ENCODE assay signal across 1 cellular context in the genomic region with DNA sequence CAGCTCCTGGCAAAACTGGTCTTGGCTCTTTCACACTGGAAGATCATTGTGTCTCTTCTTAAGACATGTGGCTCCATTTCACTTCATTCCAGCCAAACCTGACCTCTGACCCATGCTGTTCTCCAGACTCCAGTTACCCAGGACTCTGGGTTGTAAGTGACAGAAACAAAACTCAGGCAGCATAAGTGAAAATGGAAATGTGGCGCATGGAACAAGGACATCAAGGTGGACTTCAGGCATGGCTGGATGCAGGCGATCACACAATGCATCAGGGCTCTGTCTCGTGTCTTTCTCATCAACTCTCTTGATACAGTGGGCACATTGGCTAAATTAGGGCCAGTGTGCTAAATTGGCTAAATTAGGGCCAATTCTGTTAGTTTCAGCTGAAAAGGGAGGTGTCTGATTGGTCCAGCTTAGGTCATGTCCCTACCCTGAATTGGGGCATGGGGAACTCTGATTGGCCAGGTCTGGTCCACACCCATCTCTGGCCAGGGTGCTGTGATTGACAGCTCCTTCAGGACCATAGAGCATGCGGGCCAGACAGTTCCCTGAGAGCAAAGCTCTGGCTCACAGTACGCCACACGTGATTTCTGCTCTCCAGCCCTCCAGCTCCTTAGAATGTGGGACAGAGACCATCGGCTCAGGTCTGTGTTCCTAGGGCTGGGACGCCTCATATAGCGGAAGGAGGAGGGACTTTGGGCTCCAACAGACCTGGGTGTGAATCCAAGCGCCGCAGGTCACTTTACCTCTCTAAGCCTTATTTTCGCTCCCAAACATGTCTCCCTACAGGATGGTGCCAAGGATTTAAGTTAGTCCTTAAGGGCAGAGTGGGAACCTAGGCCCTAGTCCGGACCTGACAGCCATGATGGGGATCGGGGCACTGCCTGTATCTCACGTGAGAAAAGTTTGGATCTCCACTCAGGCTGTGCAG.
TF ChIP-seq lines count a peak whose summit lies in the region.

No MANE protein-coding gene starts in this region.

TF ChIP-seq in K562, 482 proteins besides CTCF, POLR2A, EP300 and RAD21 (continued from another document and continues in another):
- TF ChIP-seq, protein P1, sequence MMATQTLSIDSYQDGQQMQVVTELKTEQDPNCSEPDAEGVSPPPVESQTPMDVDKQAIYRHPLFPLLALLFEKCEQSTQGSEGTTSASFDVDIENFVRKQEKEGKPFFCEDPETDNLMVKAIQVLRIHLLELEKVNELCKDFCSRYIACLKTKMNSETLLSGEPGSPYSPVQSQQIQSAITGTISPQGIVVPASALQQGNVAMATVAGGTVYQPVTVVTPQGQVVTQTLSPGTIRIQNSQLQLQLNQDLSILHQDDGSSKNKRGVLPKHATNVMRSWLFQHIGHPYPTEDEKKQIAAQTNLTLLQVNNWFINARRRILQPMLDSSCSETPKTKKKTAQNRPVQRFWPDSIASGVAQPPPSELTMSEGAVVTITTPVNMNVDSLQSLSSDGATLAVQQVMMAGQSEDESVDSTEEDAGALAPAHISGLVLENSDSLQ (IDR thresholded peaks at IDR 0.05), result peak; percentile 99
- TF ChIP-seq SIN3A (IDR thresholded peaks at IDR 0.05; ENCODE audit: borderline replicate concordance in 2 of 2, control insufficient read depth in 1 of 2, low read depth in 2 of 2, low read length in 2 of 2), result 0 out of 4 replicates have a peak, but pooled peaks of 1 of the 2 experiments have one; percentile 11
- TF ChIP-seq ZNF384 (IDR thresholded peaks at IDR 0.05; ENCODE audit: low read depth, low read length), result no peak
- TF ChIP-seq TCFL5 (CRISPR knock-in tag; conservative IDR thresholded peaks at IDR 0.05), result no peak
- TF ChIP-seq ZNF347 (CRISPR knock-in tag; IDR thresholded peaks at IDR 0.05; ENCODE audit: low read depth), result no peak
- TF ChIP-seq SRF (CRISPR knock-in tag; IDR thresholded peaks at IDR 0.05), result no peak
- TF ChIP-seq ZNF324 (CRISPR knock-in tag; IDR thresholded peaks at IDR 0.05), result no peak
- no peak for TF ChIP-seq ZNF212 (CRISPR knock-in tag; IDR thresholded peaks at IDR 0.05)
- no peak for TF ChIP-seq ZNF253 (CRISPR knock-in tag; conservative IDR thresholded peaks at IDR 0.05)
- no peak for TF ChIP-seq KHSRP (IDR thresholded peaks at IDR 0.05)
- TF ChIP-seq KLF6 (CRISPR knock-in tag; IDR thresholded peaks at IDR 0.05; ENCODE audit: borderline replicate concordance), result no peak
- TF ChIP-seq, protein P2, sequence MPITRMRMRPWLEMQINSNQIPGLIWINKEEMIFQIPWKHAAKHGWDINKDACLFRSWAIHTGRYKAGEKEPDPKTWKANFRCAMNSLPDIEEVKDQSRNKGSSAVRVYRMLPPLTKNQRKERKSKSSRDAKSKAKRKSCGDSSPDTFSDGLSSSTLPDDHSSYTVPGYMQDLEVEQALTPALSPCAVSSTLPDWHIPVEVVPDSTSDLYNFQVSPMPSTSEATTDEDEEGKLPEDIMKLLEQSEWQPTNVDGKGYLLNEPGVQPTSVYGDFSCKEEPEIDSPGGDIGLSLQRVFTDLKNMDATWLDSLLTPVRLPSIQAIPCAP (CRISPR knock-in tag; IDR thresholded peaks at IDR 0.05; ENCODE audit: borderline replicate concordance), result no peak
- no peak for TF ChIP-seq SIX5 (IDR thresholded peaks at IDR 0.05; ENCODE audit: borderline replicate concordance in 1 of 2, insufficient read depth in 1 of 2, low read depth in 1 of 2, low read length in 2 of 2)
- no peak for TF ChIP-seq PURB (CRISPR knock-in tag; IDR thresholded peaks at IDR 0.05; ENCODE audit: low read depth)
- TF ChIP-seq CEBPG (CRISPR knock-in tag; IDR thresholded peaks at IDR 0.05), result no peak
- no peak for TF ChIP-seq CEBPG (tag; conservative IDR thresholded peaks at IDR 0.05 in 1 of 2, IDR thresholded peaks at IDR 0.05 in 1 of 2)
- no peak for TF ChIP-seq NFIC (IDR thresholded peaks at IDR 0.05)
- TF ChIP-seq PHB2 (IDR thresholded peaks at IDR 0.05; ENCODE audit: low read depth), result no peak
- TF ChIP-seq, protein P3, sequence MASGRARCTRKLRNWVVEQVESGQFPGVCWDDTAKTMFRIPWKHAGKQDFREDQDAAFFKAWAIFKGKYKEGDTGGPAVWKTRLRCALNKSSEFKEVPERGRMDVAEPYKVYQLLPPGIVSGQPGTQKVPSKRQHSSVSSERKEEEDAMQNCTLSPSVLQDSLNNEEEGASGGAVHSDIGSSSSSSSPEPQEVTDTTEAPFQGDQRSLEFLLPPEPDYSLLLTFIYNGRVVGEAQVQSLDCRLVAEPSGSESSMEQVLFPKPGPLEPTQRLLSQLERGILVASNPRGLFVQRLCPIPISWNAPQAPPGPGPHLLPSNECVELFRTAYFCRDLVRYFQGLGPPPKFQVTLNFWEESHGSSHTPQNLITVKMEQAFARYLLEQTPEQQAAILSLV (tag; IDR thresholded peaks at IDR 0.05), result no peak
- TF ChIP-seq, protein P4, sequence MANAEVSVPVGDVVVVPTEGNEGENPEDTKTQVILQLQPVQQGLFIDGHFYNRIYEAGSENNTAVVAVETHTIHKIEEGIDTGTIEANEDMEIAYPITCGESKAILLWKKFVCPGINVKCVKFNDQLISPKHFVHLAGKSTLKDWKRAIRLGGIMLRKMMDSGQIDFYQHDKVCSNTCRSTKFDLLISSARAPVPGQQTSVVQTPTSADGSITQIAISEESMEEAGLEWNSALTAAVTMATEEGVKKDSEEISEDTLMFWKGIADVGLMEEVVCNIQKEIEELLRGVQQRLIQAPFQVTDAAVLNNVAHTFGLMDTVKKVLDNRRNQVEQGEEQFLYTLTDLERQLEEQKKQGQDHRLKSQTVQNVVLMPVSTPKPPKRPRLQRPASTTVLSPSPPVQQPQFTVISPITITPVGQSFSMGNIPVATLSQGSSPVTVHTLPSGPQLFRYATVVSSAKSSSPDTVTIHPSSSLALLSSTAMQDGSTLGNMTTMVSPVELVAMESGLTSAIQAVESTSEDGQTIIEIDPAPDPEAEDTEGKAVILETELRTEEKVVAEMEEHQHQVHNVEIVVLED (CRISPR knock-in tag; IDR thresholded peaks at IDR 0.05), result no peak
- TF ChIP-seq TBP (optimal IDR thresholded peaks at IDR 0.05; ENCODE audit: low read depth, low read length), result peak; percentile 72
- TF ChIP-seq, protein P5, sequence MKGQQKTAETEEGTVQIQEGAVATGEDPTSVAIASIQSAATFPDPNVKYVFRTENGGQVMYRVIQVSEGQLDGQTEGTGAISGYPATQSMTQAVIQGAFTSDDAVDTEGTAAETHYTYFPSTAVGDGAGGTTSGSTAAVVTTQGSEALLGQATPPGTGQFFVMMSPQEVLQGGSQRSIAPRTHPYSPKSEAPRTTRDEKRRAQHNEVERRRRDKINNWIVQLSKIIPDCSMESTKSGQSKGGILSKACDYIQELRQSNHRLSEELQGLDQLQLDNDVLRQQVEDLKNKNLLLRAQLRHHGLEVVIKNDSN (CRISPR knock-in tag; IDR thresholded peaks at IDR 0.05), result peak; percentile 92
- TF ChIP-seq ZNF77 (CRISPR knock-in tag; IDR thresholded peaks at IDR 0.05), result no peak
- no peak for TF ChIP-seq ZNF143 (CRISPR knock-in tag; IDR thresholded peaks at IDR 0.05)
- no peak for TF ChIP-seq POU5F1 (IDR thresholded peaks at IDR 0.05; ENCODE audit: borderline replicate concordance, low read depth, low read length, partially characterized antibody)
- TF ChIP-seq KDM1A (IDR thresholded peaks at IDR 0.05), result peak in 1 of 2 experiments; percentile 63; a peak in 3 of 4 replicates
- no peak for TF ChIP-seq ZNF133 (CRISPR knock-in tag; IDR thresholded peaks at IDR 0.05)
- TF ChIP-seq HLTF (IDR thresholded peaks at IDR 0.05), result no peak
- no peak for TF ChIP-seq ZNF197 (CRISPR knock-in tag; IDR thresholded peaks at IDR 0.05; ENCODE audit: low read depth)
- TF ChIP-seq ZNF695 (CRISPR knock-in tag; IDR thresholded peaks at IDR 0.05), result no peak
- TF ChIP-seq ZNF124 (CRISPR knock-in tag; IDR thresholded peaks at IDR 0.05), result no peak
- no peak for TF ChIP-seq POLR2G (IDR thresholded peaks at IDR 0.05; ENCODE audit: low read depth, low read length)
- TF ChIP-seq SMAD1 (IDR thresholded peaks at IDR 0.05; ENCODE audit: low read depth, low read length, partially characterized antibody), result no peak
- TF ChIP-seq NFYB (IDR thresholded peaks at IDR 0.05; ENCODE audit: extremely low read depth, insufficient read length), result peak; percentile 68
- no peak for TF ChIP-seq POLR3G (IDR thresholded peaks at IDR 0.05; ENCODE audit: extremely low read depth, insufficient read length, insufficient replicate concordance)
- TF ChIP-seq, protein P6, sequence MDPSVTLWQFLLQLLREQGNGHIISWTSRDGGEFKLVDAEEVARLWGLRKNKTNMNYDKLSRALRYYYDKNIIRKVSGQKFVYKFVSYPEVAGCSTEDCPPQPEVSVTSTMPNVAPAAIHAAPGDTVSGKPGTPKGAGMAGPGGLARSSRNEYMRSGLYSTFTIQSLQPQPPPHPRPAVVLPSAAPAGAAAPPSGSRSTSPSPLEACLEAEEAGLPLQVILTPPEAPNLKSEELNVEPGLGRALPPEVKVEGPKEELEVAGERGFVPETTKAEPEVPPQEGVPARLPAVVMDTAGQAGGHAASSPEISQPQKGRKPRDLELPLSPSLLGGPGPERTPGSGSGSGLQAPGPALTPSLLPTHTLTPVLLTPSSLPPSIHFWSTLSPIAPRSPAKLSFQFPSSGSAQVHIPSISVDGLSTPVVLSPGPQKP (CRISPR knock-in tag; IDR thresholded peaks at IDR 0.05), result no peak
- TF ChIP-seq, protein P7, sequence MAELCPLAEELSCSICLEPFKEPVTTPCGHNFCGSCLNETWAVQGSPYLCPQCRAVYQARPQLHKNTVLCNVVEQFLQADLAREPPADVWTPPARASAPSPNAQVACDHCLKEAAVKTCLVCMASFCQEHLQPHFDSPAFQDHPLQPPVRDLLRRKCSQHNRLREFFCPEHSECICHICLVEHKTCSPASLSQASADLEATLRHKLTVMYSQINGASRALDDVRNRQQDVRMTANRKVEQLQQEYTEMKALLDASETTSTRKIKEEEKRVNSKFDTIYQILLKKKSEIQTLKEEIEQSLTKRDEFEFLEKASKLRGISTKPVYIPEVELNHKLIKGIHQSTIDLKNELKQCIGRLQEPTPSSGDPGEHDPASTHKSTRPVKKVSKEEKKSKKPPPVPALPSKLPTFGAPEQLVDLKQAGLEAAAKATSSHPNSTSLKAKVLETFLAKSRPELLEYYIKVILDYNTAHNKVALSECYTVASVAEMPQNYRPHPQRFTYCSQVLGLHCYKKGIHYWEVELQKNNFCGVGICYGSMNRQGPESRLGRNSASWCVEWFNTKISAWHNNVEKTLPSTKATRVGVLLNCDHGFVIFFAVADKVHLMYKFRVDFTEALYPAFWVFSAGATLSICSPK (IDR thresholded peaks at IDR 0.05; ENCODE audit: borderline replicate concordance), result no peak
- TF ChIP-seq, protein P8, sequence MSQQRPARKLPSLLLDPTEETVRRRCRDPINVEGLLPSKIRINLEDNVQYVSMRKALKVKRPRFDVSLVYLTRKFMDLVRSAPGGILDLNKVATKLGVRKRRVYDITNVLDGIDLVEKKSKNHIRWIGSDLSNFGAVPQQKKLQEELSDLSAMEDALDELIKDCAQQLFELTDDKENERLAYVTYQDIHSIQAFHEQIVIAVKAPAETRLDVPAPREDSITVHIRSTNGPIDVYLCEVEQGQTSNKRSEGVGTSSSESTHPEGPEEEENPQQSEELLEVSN (IDR thresholded peaks at IDR 0.05; ENCODE audit: borderline replicate concordance in 1 of 2, extremely low read depth in 1 of 2, insufficient read depth in 1 of 2, insufficient read length in 1 of 2, low read depth in 1 of 2, low read length in 1 of 2, poor library complexity in 1 of 2, severe bottlenecking in 1 of 2), result peak; percentile 66 to 67
- TF ChIP-seq, protein P9, sequence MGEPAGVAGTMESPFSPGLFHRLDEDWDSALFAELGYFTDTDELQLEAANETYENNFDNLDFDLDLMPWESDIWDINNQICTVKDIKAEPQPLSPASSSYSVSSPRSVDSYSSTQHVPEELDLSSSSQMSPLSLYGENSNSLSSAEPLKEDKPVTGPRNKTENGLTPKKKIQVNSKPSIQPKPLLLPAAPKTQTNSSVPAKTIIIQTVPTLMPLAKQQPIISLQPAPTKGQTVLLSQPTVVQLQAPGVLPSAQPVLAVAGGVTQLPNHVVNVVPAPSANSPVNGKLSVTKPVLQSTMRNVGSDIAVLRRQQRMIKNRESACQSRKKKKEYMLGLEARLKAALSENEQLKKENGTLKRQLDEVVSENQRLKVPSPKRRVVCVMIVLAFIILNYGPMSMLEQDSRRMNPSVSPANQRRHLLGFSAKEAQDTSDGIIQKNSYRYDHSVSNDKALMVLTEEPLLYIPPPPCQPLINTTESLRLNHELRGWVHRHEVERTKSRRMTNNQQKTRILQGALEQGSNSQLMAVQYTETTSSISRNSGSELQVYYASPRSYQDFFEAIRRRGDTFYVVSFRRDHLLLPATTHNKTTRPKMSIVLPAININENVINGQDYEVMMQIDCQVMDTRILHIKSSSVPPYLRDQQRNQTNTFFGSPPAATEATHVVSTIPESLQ (CRISPR knock-in tag; IDR thresholded peaks at IDR 0.05), result no peak
- TF ChIP-seq GABPB2 (CRISPR knock-in tag; conservative IDR thresholded peaks at IDR 0.05), result no peak
- no peak for TF ChIP-seq YBX1 (IDR thresholded peaks at IDR 0.05)
- TF ChIP-seq NONO (IDR thresholded peaks at IDR 0.05; ENCODE audit: low read depth in 2 of 2, low read length in 1 of 2), result no peak
- no peak for TF ChIP-seq FUS (optimal IDR thresholded peaks at IDR 0.05; ENCODE audit: low read depth, low read length)
- TF ChIP-seq MTF1 (CRISPR knock-in tag; IDR thresholded peaks at IDR 0.05; ENCODE audit: borderline replicate concordance), result no peak
- 0 out of 2 replicates have a peak, but pooled peaks have one; percentile 2 for TF ChIP-seq CBX1 (IDR thresholded peaks at IDR 0.05; ENCODE audit: low read depth)
- TF ChIP-seq PCBP1 (IDR thresholded peaks at IDR 0.05; ENCODE audit: low read depth, low read length, poor library complexity, severe bottlenecking), result no peak
- no peak for TF ChIP-seq SNIP1 (IDR thresholded peaks at IDR 0.05; ENCODE audit: low read depth)
- no peak for TF ChIP-seq ZNF79 (CRISPR knock-in tag; IDR thresholded peaks at IDR 0.05; ENCODE audit: low read depth)
- TF ChIP-seq DIDO1 (tag; IDR thresholded peaks at IDR 0.05; ENCODE audit: low read depth), result no peak
- TF ChIP-seq ZNF57 (CRISPR knock-in tag; IDR thresholded peaks at IDR 0.05), result no peak
- no peak for TF ChIP-seq NCOA4 (IDR thresholded peaks at IDR 0.05; ENCODE audit: partially characterized antibody)
- no peak for TF ChIP-seq U2AF2 (optimal IDR thresholded peaks at IDR 0.05; ENCODE audit: low read depth, low read length)
- no peak for TF ChIP-seq ILK (tag; IDR thresholded peaks at IDR 0.05; ENCODE audit: borderline replicate concordance, low read depth)
- no peak for TF ChIP-seq ZNF274 (IDR thresholded peaks at IDR 0.05; ENCODE audit: borderline replicate concordance, low read depth, low read length)
- TF ChIP-seq, protein P10, sequence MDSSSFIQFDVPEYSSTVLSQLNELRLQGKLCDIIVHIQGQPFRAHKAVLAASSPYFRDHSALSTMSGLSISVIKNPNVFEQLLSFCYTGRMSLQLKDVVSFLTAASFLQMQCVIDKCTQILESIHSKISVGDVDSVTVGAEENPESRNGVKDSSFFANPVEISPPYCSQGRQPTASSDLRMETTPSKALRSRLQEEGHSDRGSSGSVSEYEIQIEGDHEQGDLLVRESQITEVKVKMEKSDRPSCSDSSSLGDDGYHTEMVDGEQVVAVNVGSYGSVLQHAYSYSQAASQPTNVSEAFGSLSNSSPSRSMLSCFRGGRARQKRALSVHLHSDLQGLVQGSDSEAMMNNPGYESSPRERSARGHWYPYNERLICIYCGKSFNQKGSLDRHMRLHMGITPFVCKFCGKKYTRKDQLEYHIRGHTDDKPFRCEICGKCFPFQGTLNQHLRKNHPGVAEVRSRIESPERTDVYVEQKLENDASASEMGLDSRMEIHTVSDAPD (CRISPR knock-in tag; IDR thresholded peaks at IDR 0.05), result no peak
- TF ChIP-seq, protein P11, sequence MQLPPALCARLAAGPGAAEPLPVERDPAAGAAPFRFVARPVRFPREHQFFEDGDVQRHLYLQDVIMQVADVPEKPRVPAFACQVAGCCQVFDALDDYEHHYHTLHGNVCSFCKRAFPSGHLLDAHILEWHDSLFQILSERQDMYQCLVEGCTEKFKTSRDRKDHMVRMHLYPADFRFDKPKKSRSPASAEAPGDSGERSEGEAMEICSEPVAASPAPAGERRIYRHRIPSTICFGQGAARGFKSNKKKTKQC (CRISPR knock-in tag; IDR thresholded peaks at IDR 0.05), result no peak
